In the genomic region with DNA sequence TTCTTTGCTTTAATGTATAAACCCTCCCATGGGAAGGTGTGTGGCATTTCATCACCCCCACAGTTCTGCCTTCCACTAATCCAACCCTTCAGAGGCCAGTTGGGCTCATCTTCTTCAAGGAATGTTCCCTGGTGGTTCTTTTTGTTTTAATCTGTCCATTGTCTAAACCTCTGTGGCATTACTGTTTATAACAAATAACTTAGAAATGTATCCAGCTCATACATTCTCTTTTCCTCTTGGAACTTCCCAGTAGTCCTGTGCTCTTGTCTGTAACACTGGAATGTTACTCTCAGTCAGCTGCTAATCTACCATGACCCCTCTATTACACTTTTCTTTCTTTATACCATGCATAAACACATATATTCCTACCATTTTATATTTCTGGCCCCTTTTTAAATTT, we compare ENCODE assay signal across 21 cellular contexts.
"Had no signal": no experiment of that assay in that cellular context is flagged by ENCODE, and none has a peak within 500 bp of the region (broad histone marks: within the 10 kb centered on the region; RNA-seq: fewer than 3 reads in every experiment).

No MANE protein-coding gene starts in this region.

- H3K36me3 Mint-ChIP-seq: activated naive CD4-positive, alpha-beta T cell treated with anti-CD3 and anti-CD28 coated beads, Interleukin-2, amount 50 U/mL, for 72 hours; stimulated activated naive B cell treated with anti-CD40 and anti-IgM and Interleukin-4, amounts not matched to agents 10 μg/mL and 1 μg/mL and 100 μg/mL, for 72 hours had no signal

- ATAC-seq: activated CD8-positive, alpha-beta T cell treated with anti-CD3 and anti-CD28 coated beads, Interleukin-2, amount 10 ng/mL, durations not matched to agents 7 days and 5 days; activated naive CD4-positive, alpha-beta T cell treated with anti-CD3 and anti-CD28 coated beads, Interleukin-2, amount 50 U/mL, for 72 hours; left lobe of liver; stimulated activated naive B cell treated with anti-CD40 and anti-IgM and Interleukin-4, amounts not matched to agents 10 μg/mL and 1 μg/mL and 100 μg/mL, for 72 hours had no signal

- H3K36me3 ChIP-seq: breast epithelium, transverse colon had no signal

- H3K27me3 ChIP-seq: breast epithelium, transverse colon had no signal

- H3K27ac ChIP-seq: breast epithelium had no signal

- H3K4me1 Mint-ChIP-seq: activated CD4-positive, alpha-beta T cell treated with anti-CD3 and anti-CD28 coated beads, Interleukin-2, amount 10 ng/mL, durations not matched to agents 24 days and 14 days; naive B cell; stimulated activated naive B cell treated with anti-CD40 and anti-IgM and Interleukin-4, amounts not matched to agents 10 μg/mL and 1 μg/mL and 100 μg/mL, for 72 hours had no signal

- H3K4me3 ChIP-seq: breast epithelium, transverse colon had no signal

- H3K9me3 ChIP-seq: breast epithelium, transverse colon had no signal

- H3K9me3 Mint-ChIP-seq: activated CD4-positive, alpha-beta T cell treated with anti-CD3 and anti-CD28 coated beads, Interleukin-2, amount 10 ng/mL, durations not matched to agents 24 days and 14 days had no signal

- H3K4me1 ChIP-seq: breast epithelium had no signal

- H3K4me3 Mint-ChIP-seq: activated CD4-positive, alpha-beta T cell treated with anti-CD3 and anti-CD28 coated beads, Interleukin-2, amount 10 ng/mL, durations not matched to agents 24 days and 14 days; activated CD8-positive, alpha-beta T cell treated with anti-CD3 and anti-CD28 coated beads, Interleukin-2, amount 10 ng/mL, durations not matched to agents 7 days and 5 days; naive B cell; stimulated activated naive B cell treated with anti-CD40 and anti-IgM and Interleukin-4, amounts not matched to agents 10 μg/mL and 1 μg/mL and 100 μg/mL, for 72 hours had no signal

- H3K27me3 Mint-ChIP-seq: naive B cell; stimulated activated naive B cell treated with anti-CD40 and anti-IgM and Interleukin-4, amounts not matched to agents 10 μg/mL and 1 μg/mL and 100 μg/mL, for 72 hours had no signal

- DNase-seq: activated CD4-positive, alpha-beta T cell treated with anti-CD3 and anti-CD28 coated beads, Interleukin-2, amount 10 ng/mL, durations not matched to agents 24 days and 14 days; activated CD4-positive, CD25-positive, alpha-beta regulatory T cell; activated CD8-positive, alpha-beta memory T cell treated with anti-CD3 and anti-CD28 coated beads, Interleukin-2, amount 50 U/mL, for 4 hours; activated CD8-positive, alpha-beta T cell treated with anti-CD3 and anti-CD28 coated beads, Interleukin-2, amount 10 ng/mL, durations not matched to agents 7 days and 5 days; activated effector memory CD4-positive, alpha-beta T cell treated with anti-CD3 and anti-CD28 coated beads, Interleukin-2, amount 50 U/mL, for 16 hours; activated T-cell treated with anti-CD3 and anti-CD28 coated beads, Interleukin-2, amount 50 U/mL, for 48 hours; cerebellar nuclear complex; foreskin fibroblast; hippocampal formation; mammary epithelial cell; naive B cell; posterior cingulate gyrus; retina; stimulated activated CD4-positive, alpha-beta T cell treated with anti-CD3 and anti-CD28 coated beads, Interleukin-15, amount 100 ng/mL, for 24 hours; stimulated activated CD4-positive, alpha-beta T cell treated with anti-CD3 and anti-CD28 coated beads, Interleukin-4, amount 100 ng/mL, for 1 hour; stimulated activated naive B cell treated with anti-CD40 and anti-IgM and Interleukin-4, amounts not matched to agents 10 μg/mL and 1 μg/mL and 100 μg/mL, for 72 hours; T-helper 2 cell; transverse colon had no signal

- H3K27ac Mint-ChIP-seq: activated CD4-positive, alpha-beta T cell treated with anti-CD3 and anti-CD28 coated beads, Interleukin-2, amount 10 ng/mL, durations not matched to agents 24 days and 14 days; activated CD8-positive, alpha-beta T cell treated with anti-CD3 and anti-CD28 coated beads, Interleukin-2, amount 10 ng/mL, durations not matched to agents 7 days and 5 days; activated naive CD4-positive, alpha-beta T cell treated with anti-CD3 and anti-CD28 coated beads, Interleukin-2, amount 50 U/mL, for 72 hours; stimulated activated naive B cell treated with anti-CD40 and anti-IgM and Interleukin-4, amounts not matched to agents 10 μg/mL and 1 μg/mL and 100 μg/mL, for 72 hours had no signal
